In the genomic region with DNA sequence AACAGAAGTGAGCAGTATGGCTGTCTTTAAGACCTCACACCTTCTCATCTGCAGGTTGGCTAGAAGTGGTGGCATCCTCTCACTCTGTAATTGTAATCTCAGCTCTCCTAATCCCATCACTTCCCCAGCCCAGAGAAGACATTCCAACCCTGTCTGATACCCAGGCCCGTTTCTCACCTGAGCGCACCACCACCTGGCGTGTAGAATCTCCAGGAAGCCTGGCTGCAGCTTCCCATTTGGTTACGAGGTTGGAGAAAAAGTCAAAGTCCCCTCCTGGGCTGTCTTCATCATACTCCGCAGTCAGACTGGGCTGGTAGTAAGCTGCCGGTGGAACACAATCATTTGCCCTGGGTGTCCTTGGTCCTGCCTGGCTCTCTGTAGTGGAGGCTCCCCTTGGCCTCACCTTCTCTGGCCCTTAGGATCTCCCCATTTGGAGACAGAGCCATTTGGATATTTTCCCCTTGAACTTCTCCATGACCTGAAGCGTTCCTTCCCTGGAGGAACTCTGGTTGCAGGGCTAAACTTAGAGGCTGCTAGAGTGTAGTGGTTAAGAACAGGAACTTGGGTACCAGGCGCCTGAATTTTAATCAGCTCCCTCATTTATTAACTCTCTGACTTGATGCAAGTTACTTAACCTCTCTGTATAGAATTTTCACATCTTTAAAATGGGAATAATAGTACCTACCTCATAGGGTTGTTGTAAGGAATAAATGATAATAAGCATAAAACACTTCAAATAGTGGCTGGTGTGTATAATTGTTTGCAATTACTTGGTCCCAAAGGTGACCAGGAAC, we compare ENCODE assay signal across 1 cellular context.
TF ChIP-seq lines count a peak whose summit lies in the region.

No MANE protein-coding gene starts in this region.

TF ChIP-seq in IMR-90, 13 proteins besides CTCF, POLR2A, EP300 and RAD21:
- TF ChIP-seq CEBPB (IDR thresholded peaks at IDR 0.05; ENCODE audit: low read depth, low read length): no peak
- TF ChIP-seq RCOR1 (IDR thresholded peaks at IDR 0.05; ENCODE audit: insufficient replicate concordance, low read length): no peak
- TF ChIP-seq RFX5 (IDR thresholded peaks at IDR 0.05; ENCODE audit: low read depth, low read length): no peak
- no peak for TF ChIP-seq FOS (IDR thresholded peaks at IDR 0.05; ENCODE audit: low read depth, low read length)
- TF ChIP-seq, protein P1, sequence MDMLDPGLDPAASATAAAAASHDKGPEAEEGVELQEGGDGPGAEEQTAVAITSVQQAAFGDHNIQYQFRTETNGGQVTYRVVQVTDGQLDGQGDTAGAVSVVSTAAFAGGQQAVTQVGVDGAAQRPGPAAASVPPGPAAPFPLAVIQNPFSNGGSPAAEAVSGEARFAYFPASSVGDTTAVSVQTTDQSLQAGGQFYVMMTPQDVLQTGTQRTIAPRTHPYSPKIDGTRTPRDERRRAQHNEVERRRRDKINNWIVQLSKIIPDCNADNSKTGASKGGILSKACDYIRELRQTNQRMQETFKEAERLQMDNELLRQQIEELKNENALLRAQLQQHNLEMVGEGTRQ (IDR thresholded peaks at IDR 0.05; ENCODE audit: low read depth, low read length): no peak
- no peak for TF ChIP-seq MXI1 (IDR thresholded peaks at IDR 0.05; ENCODE audit: borderline replicate concordance, low read depth, low read length)
